Comparison of ENCODE assay signal across 21 cellular contexts in genomic region chr10:131519723-131520122, GRCh38.
"Had no signal": no experiment of that assay in that cellular context is flagged by ENCODE, and none has a peak within 500 bp of the region (broad histone marks: within the 10 kb centered on the region; RNA-seq: fewer than 3 reads in every experiment).

No MANE protein-coding gene starts in this region.

- H3K9me3 ChIP-seq: gastrocnemius medialis, prostate gland, right lobe of liver, thyroid gland, uterus had no signal

- H3K4me3 Mint-ChIP-seq: effector memory CD8-positive, alpha-beta T cell; natural killer cell treated with Interleukin-12 subunit alpha and Interleukin-12 subunit beta and Interleukin-15 and Interleukin-18, amount 100 ng/mL, for 72 hours; neural progenitor cell; stimulated activated effector memory CD8-positive, alpha-beta T cell treated with anti-CD3 and anti-CD28 coated beads, Interleukin-12 subunit alpha, Interleukin-12 subunit beta, amount 100 ng/mL, for 72 hours; type B pancreatic cell had no signal

- H3K4me2 ChIP-seq: neural progenitor cell had no signal

- H3K4me1 Mint-ChIP-seq: stimulated activated effector memory CD8-positive, alpha-beta T cell treated with anti-CD3 and anti-CD28 coated beads, Interleukin-12 subunit alpha, Interleukin-12 subunit beta, amount 100 ng/mL, for 72 hours had no signal

- H3K27ac Mint-ChIP-seq: effector memory CD8-positive, alpha-beta T cell; natural killer cell treated with Interleukin-12 subunit alpha and Interleukin-12 subunit beta and Interleukin-15 and Interleukin-18, amount 100 ng/mL, for 72 hours; neural progenitor cell; stimulated activated effector memory CD8-positive, alpha-beta T cell treated with anti-CD3 and anti-CD28 coated beads, Interleukin-12 subunit alpha, Interleukin-12 subunit beta, amount 100 ng/mL, for 72 hours; type B pancreatic cell had no signal

- H3K4me1 ChIP-seq: esophagus muscularis mucosa, gastrocnemius medialis, heart right ventricle, parathyroid adenoma, prostate gland, right lobe of liver, suprapubic skin, thyroid gland, uterus had no signal

- ATAC-seq: effector memory CD8-positive, alpha-beta T cell; gastrocnemius medialis; heart right ventricle; left lobe of liver; stimulated activated effector memory CD8-positive, alpha-beta T cell treated with anti-CD3 and anti-CD28 coated beads, Interleukin-12 subunit alpha, Interleukin-12 subunit beta, amount 100 ng/mL, for 72 hours; stimulated activated naive CD8-positive, alpha-beta T cell treated with anti-CD3 and anti-CD28 coated beads, Interleukin-15, Interleukin-2, amounts not matched to agents 100 U/mL and 50 U/mL, for 24 hours had no signal

- H3K4me3 ChIP-seq: esophagus muscularis mucosa, gastrocnemius medialis, heart right ventricle, neural progenitor cell, prostate gland, right lobe of liver, suprapubic skin, thyroid gland, uterus had no signal

- H3K27me3 ChIP-seq: neural progenitor cell, right lobe of liver, thyroid gland, uterus had no signal

- DNase-seq: effector memory CD8-positive, alpha-beta T cell; gastrocnemius medialis; heart right ventricle; hypothalamus; occipital lobe; right lobe of liver; stimulated activated CD4-positive, alpha-beta T cell treated with anti-CD3 and anti-CD28 coated beads, Interleukin-4, amount 100 ng/mL, for 1 hour; stimulated activated CD8-positive, alpha-beta memory T cell treated with anti-CD3 and anti-CD28 coated beads, Interleukin-4, amount 100 ng/mL, for 48 hours; stimulated activated naive CD8-positive, alpha-beta T cell treated with anti-CD3 and anti-CD28 coated beads, Interleukin-15, Interleukin-2, amounts not matched to agents 100 U/mL and 50 U/mL, for 24 hours; thyroid gland; uterus had no signal

- H3K27ac ChIP-seq: epithelial cell of prostate, esophagus muscularis mucosa, gastrocnemius medialis, heart right ventricle, neural progenitor cell, parathyroid adenoma, prostate gland, right lobe of liver, suprapubic skin, thyroid gland, uterus had no signal

- H3K36me3 ChIP-seq: esophagus muscularis mucosa, gastrocnemius medialis, heart right ventricle, neural progenitor cell, prostate gland, right lobe of liver, suprapubic skin, thyroid gland, uterus had no signal

- H2AFZ ChIP-seq: neural progenitor cell, parathyroid adenoma had no signal

- H3K79me2 ChIP-seq: parathyroid adenoma had no signal

- H3K9me3 Mint-ChIP-seq: natural killer cell treated with Interleukin-12 subunit alpha and Interleukin-12 subunit beta and Interleukin-15 and Interleukin-18, amount 100 ng/mL, for 72 hours; stimulated activated effector memory CD8-positive, alpha-beta T cell treated with anti-CD3 and anti-CD28 coated beads, Interleukin-12 subunit alpha, Interleukin-12 subunit beta, amount 100 ng/mL, for 72 hours; type B pancreatic cell had no signal

- H3K36me3 Mint-ChIP-seq: natural killer cell treated with Interleukin-12 subunit alpha and Interleukin-12 subunit beta and Interleukin-15 and Interleukin-18, amount 100 ng/mL, for 72 hours; neural progenitor cell; stimulated activated effector memory CD8-positive, alpha-beta T cell treated with anti-CD3 and anti-CD28 coated beads, Interleukin-12 subunit alpha, Interleukin-12 subunit beta, amount 100 ng/mL, for 72 hours; type B pancreatic cell had no signal
